ENCODE assay signal across 25 cellular contexts in genomic region chr4:898869-899555, GRCh38. TPM values are rescaled to one million over a fixed set of nuclear protein-coding genes. Genes with fewer than 3 reads are reported as not detected.
A peak's percentile ranks its signal among the peaks of the same experiment; 100 is the strongest.
DNase-seq lines count a peak whose midpoint lies in the region; ATAC-seq, FAIRE-seq and TF ChIP-seq lines count a peak whose summit lies in the region.
"Had no signal": no experiment of that assay in that cellular context is flagged by ENCODE, and none has a peak within 500 bp of the region (broad histone marks: within the 10 kb centered on the region; RNA-seq: fewer than 3 reads in every experiment).

No MANE protein-coding gene starts in this region.

- peak overlapping the region; percentile 52 for H3K27ac Mint-ChIP-seq in glutamatergic neuron (ENCODE audit: unreplicated experiment)
- H3K27ac Mint-ChIP-seq: activated CD4-positive, alpha-beta T cell treated with anti-CD3 and anti-CD28 coated beads for 36 hours; activated CD8-positive, alpha-beta T cell treated with anti-CD3 and anti-CD28 coated beads, Interleukin-2, amount 10 ng/mL, durations not matched to agents 7 days and 5 days; activated naive CD8-positive, alpha-beta T cell treated with anti-CD3 and anti-CD28 coated beads, Interleukin-2, amount 50 U/mL, for 24 hours had no signal

- H3K79me1 ChIP-seq in neuronal stem cell (ENCODE audit: low read depth, low read length), result peaks cover 11% of the 10 kb centered on the region

- TF ChIP-seq RAD21 in GM12878 (IDR thresholded peaks at IDR 0.05; ENCODE audit: insufficient read depth, low read depth, low read length), result no peak

- no peak overlapping the region for H2AFZ ChIP-seq in GM12878 (ENCODE audit: control insufficient read depth, low read depth, low read length)
- no peak overlapping the region for H2AFZ ChIP-seq in neuronal stem cell (ENCODE audit: low read length)

- no TSS peak for BruUV-seq in GM12878 (replicated peaks; lab: Mats Ljungman, UMichigan)

- H3K27ac ChIP-seq in GM12878 (ENCODE audit: control insufficient read depth, insufficient read depth) (no peak overlapping the region), neuronal stem cell (replicated peaks; ENCODE audit: low read length) (no peak overlapping the region)
- H3K27ac ChIP-seq: C4-2B, left lung, sigmoid colon, upper lobe of left lung had no signal

- TF ChIP-seq POLR2A in GM12878 (IDR thresholded peaks at IDR 0.05; ENCODE audit: low read depth, low read length), result peak; percentile 33; the same call in 1 of the 2 replicates

- H2BK12ac ChIP-seq in neuronal stem cell (ENCODE audit: low read length), result no peak overlapping the region

- no peak overlapping the region for H2BK5ac ChIP-seq in neuronal stem cell (ENCODE audit: low read length)

- CTCF ChIA-PET in GM12878 (lab: Yijun Ruan, JAX), result no interaction called here

- intact Hi-C loops in GM12878 (cut with micrococcal nuclease; ENCODE audit: unreplicated experiment), result loop anchor here (10.0 kb wide), 1 partner anchor 86 kb away; the partner anchor contains the start of gene IDUA

- peak overlapping the region; percentile 2 for H3K23ac ChIP-seq in neuronal stem cell (ENCODE audit: low read depth, low read length, poor library complexity)

- H2BK120ac ChIP-seq in neuronal stem cell (ENCODE audit: low read depth, low read length), result no peak overlapping the region

- H3K27me3 ChIP-seq in GM12878 (replicated peaks in 1 of 2; ENCODE audit: control insufficient read depth in 2 of 2, insufficient read depth in 2 of 2, low read length in 1 of 2), result no peaks in the 10 kb centered on the region
- no peaks in the 10 kb centered on the region for H3K27me3 ChIP-seq in neuronal stem cell (ENCODE audit: control insufficient read depth in 3 of 3, insufficient read depth in 3 of 3, low read depth in 1 of 3, low read length in 3 of 3)
- H3K27me3 ChIP-seq: left lung, sigmoid colon, upper lobe of left lung had no signal

- 97% methylated on average over 27 of the region's 27 CpGs for WGBS in GM12878 (ENCODE audit: insufficient coverage, insufficient replicate concordance, low lambda C conversion rate, missing lambda C conversion rate)
- WGBS in neuronal stem cell (ENCODE audit: extremely low coverage in 2 of 2, insufficient read length in 2 of 2, insufficient replicate concordance in 1 of 2), 2 donors, result no CpG with 5 or more reads among the region's 27 CpGs

- H3K4me2 ChIP-seq in GM12878 (ENCODE audit: control insufficient read depth, insufficient read depth) (no peak overlapping the region), neuronal stem cell (ENCODE audit: insufficient read depth, low read length, poor library complexity, severe bottlenecking) (no peak overlapping the region)

- no peaks in the 10 kb centered on the region for H3K36me3 Mint-ChIP-seq in glutamatergic neuron (ENCODE audit: unreplicated experiment)

- FAIRE-seq in GM12878 (lab: Jason Lieb, UNC), result no peak
- FAIRE-seq: endothelial cell of umbilical vein, frontal cortex, G401.6, RCC 7860 had no signal

- H4K91ac ChIP-seq in neuronal stem cell (ENCODE audit: low read depth, low read length, poor library complexity), result no peak overlapping the region

- H3K14ac ChIP-seq in neuronal stem cell (ENCODE audit: low read length), result no peak overlapping the region

- in situ Hi-C loops in G401 (cut with HindIII; ENCODE audit: low sequenced_read_pairs) (loop anchor here (10.0 kb wide), 1 partner anchor 64 kb away; no protein-coding TSS in a partner anchor), GM12878 (cut with MboI) (no loop called here)

- no peaks in the 10 kb centered on the region for H3K79me2 ChIP-seq in GM12878 (ENCODE audit: control insufficient read depth, insufficient read depth, low read length)

- H3K36me3 ChIP-seq in GM12878 (ENCODE audit: control insufficient read depth in 2 of 2, insufficient read depth in 2 of 2, low read length in 1 of 2) (peaks cover 3 to 45% of the 10 kb centered on the region in 2 experiments; a peak in 3 of 4 replicates), neuronal stem cell (replicated peaks in 1 of 2; ENCODE audit: control insufficient read depth in 2 of 2, insufficient read depth in 2 of 2, low read length in 2 of 2) (peaks cover 13 to 51% of the 10 kb centered on the region in 2 donors)

- DNase-seq in G401 (ENCODE audit: low spot score) (peak; percentile 93), GM12878 (ENCODE audit: low read depth, low spot score) (no peak), glutamatergic neuron (no peak), neuronal stem cell (ENCODE audit: low spot score) (no peak), activated gamma-delta T cell treated with Interleukin-2 at 50 U/mL for 16 hours (no peak)
- DNase-seq in activated effector memory CD4-positive, alpha-beta T cell treated with anti-CD3 and anti-CD28 coated beads, Interleukin-2, amount 50 U/mL, for 16 hours, result no peak
- DNase-seq: activated CD4-positive, alpha-beta T cell treated with anti-CD3 and anti-CD28 coated beads for 36 hours; activated CD8-positive, alpha-beta T cell treated with anti-CD3 and anti-CD28 coated beads, Interleukin-2, amount 10 ng/mL, durations not matched to agents 7 days and 5 days; activated naive CD8-positive, alpha-beta T cell treated with anti-CD3 and anti-CD28 coated beads, Interleukin-2, amount 50 U/mL, for 24 hours; Caco-2; immature natural killer cell; MV-4-11; NCI-H1436; NCI-H2081; NCI-H446; sigmoid colon; stimulated activated CD4-positive, alpha-beta T cell treated with anti-CD3 and anti-CD28 coated beads, Interleukin-4, amount 100 ng/mL, for 24 hours; upper lobe of left lung had no signal

- H2BK15ac ChIP-seq in neuronal stem cell (ENCODE audit: low read length), result no peak overlapping the region

- TF ChIP-seq EP300 in GM12878 (IDR thresholded peaks at IDR 0.05; ENCODE audit: borderline replicate concordance in 1 of 2, control insufficient read depth in 1 of 2, low read depth in 2 of 2, low read length in 2 of 2), result no peak

- ATAC-seq in GM12878 (no peak), HG03280 (IDR thresholded peaks at IDR 0.05; ENCODE audit: unreplicated experiment) (no peak)
- ATAC-seq: activated CD4-positive, alpha-beta T cell treated with anti-CD3 and anti-CD28 coated beads for 36 hours; activated CD8-positive, alpha-beta T cell treated with anti-CD3 and anti-CD28 coated beads, Interleukin-2, amount 10 ng/mL, durations not matched to agents 7 days and 5 days; activated naive CD8-positive, alpha-beta T cell treated with anti-CD3 and anti-CD28 coated beads, Interleukin-2, amount 50 U/mL, for 24 hours; left lung had no signal

- RAD21 ChIA-PET in GM12878 (lab: Charles Lee; ENCODE audit: unreplicated experiment), result interaction anchor here (0.6 kb wide), 1 partner anchor 23 kb away, joined by 5 read pairs; no protein-coding TSS in a partner anchor

- no peak overlapping the region for H3K4ac ChIP-seq in neuronal stem cell (ENCODE audit: low read length)

- no peaks in the 10 kb centered on the region for H4K20me1 ChIP-seq in GM12878 (ENCODE audit: control insufficient read depth, insufficient read depth)

- H4K8ac ChIP-seq in neuronal stem cell (ENCODE audit: low read depth, low read length), result no peak overlapping the region

- peaks cover 4% of the 10 kb centered on the region for H3K9me3 Mint-ChIP-seq in glutamatergic neuron (ENCODE audit: unreplicated experiment)
- H3K9me3 Mint-ChIP-seq: activated naive CD8-positive, alpha-beta T cell treated with anti-CD3 and anti-CD28 coated beads, Interleukin-2, amount 50 U/mL, for 24 hours; immature natural killer cell had no signal

- H3K4me3 ChIP-seq in GM12878, result no peak overlapping the region
- H3K4me3 ChIP-seq in neuronal stem cell (ENCODE audit: low read length in 2 of 2), result no peak overlapping the region
- H3K4me3 ChIP-seq: left lung, sigmoid colon, upper lobe of left lung had no signal

- peak overlapping the region; percentile 26 for H3K4me3 Mint-ChIP-seq in glutamatergic neuron (ENCODE audit: unreplicated experiment)
- H3K4me3 Mint-ChIP-seq: activated CD4-positive, alpha-beta T cell treated with anti-CD3 and anti-CD28 coated beads for 36 hours; activated CD8-positive, alpha-beta T cell treated with anti-CD3 and anti-CD28 coated beads, Interleukin-2, amount 10 ng/mL, durations not matched to agents 7 days and 5 days; activated naive CD8-positive, alpha-beta T cell treated with anti-CD3 and anti-CD28 coated beads, Interleukin-2, amount 50 U/mL, for 24 hours; immature natural killer cell had no signal

- H3K27me3 Mint-ChIP-seq in glutamatergic neuron (ENCODE audit: unreplicated experiment), result no peaks in the 10 kb centered on the region
- H3K27me3 Mint-ChIP-seq: activated CD4-positive, alpha-beta T cell treated with anti-CD3 and anti-CD28 coated beads for 36 hours; activated naive CD8-positive, alpha-beta T cell treated with anti-CD3 and anti-CD28 coated beads, Interleukin-2, amount 50 U/mL, for 24 hours had no signal

- POLR2A ChIA-PET in GM12878 (lab: Charles Lee), result no interaction called here

- SMC1A ChIA-PET in GM12878 (lab: Charles Lee; ENCODE audit: uncharacterized antibody, unreplicated experiment), result no interaction called here

- H3K9ac ChIP-seq in GM12878 (ENCODE audit: control insufficient read depth, insufficient read depth, low read length), result no peak overlapping the region
- H3K9ac ChIP-seq in neuronal stem cell (ENCODE audit: low read depth, low read length, poor library complexity), result no peak overlapping the region

- no peak overlapping the region for H2AK5ac ChIP-seq in neuronal stem cell (ENCODE audit: low read depth, low read length)

- no peak for TF ChIP-seq CTCF in GM12878 (IDR thresholded peaks at IDR 0.05 in 2 of 3, conservative IDR thresholded peaks at IDR 0.05 in 1 of 3; ENCODE audit: control insufficient read depth in 2 of 3, extremely low read depth in 1 of 3, insufficient read depth in 1 of 3, low read depth in 3 of 3, low read length in 3 of 3)
- no peak for TF ChIP-seq CTCF in glutamatergic neuron (IDR thresholded peaks at IDR 0.05; ENCODE audit: partially characterized antibody, unreplicated experiment)

- H3K9me3 ChIP-seq in GM12878 (replicated peaks; ENCODE audit: control insufficient read depth, insufficient read depth, low read length) (no peaks in the 10 kb centered on the region), neuronal stem cell (replicated peaks in 1 of 2; ENCODE audit: control insufficient read depth in 2 of 2, insufficient read depth in 1 of 2, low read depth in 1 of 2, low read length in 2 of 2) (peaks cover 0 to 1% of the 10 kb centered on the region in 2 donors)
- H3K9me3 ChIP-seq: Caco-2, left lung, sigmoid colon, upper lobe of left lung had no signal

- peaks cover 5% of the 10 kb centered on the region for H3K4me1 Mint-ChIP-seq in glutamatergic neuron (ENCODE audit: low read depth, unreplicated experiment)
- H3K4me1 Mint-ChIP-seq: activated CD4-positive, alpha-beta T cell treated with anti-CD3 and anti-CD28 coated beads for 36 hours; activated naive CD8-positive, alpha-beta T cell treated with anti-CD3 and anti-CD28 coated beads, Interleukin-2, amount 50 U/mL, for 24 hours had no signal

- H3K4me1 ChIP-seq in GM12878 (ENCODE audit: control insufficient read depth, insufficient read depth, low read length), result no peaks in the 10 kb centered on the region
- no peaks in the 10 kb centered on the region for H3K4me1 ChIP-seq in neuronal stem cell (ENCODE audit: control insufficient read depth in 2 of 2, insufficient read depth in 1 of 2, low read depth in 1 of 2, low read length in 2 of 2)
- H3K4me1 ChIP-seq: Caco-2, left lung, sigmoid colon had no signal

- no peak overlapping the region for H3K18ac ChIP-seq in neuronal stem cell (ENCODE audit: low read length)

RNA-seq across cellular contexts. Expression of gene GAK, which starts 33.1 kb away (rescaled TPM):
- 91.4 and 91.5 TPM in 2 replicates for total RNA-seq in G401 (2014; rRNA removed; shearing (Covaris generic))
- 353 and 398 TPM in 2 replicates for total RNA-seq in GM12878 (2013; cell fraction: nucleolus; rRNA removed)
- total RNA-seq in GM12878 (2014; rRNA removed), result 84.3 and 96.9 TPM in 2 replicates
- total RNA-seq in GM12878 (2014; rRNA removed; fragmentation: Illumina TruSeq; extraction: Trizol), result 18.4 and 22.5 TPM in 2 replicates
- 114 and 127 TPM in 2 replicates for total RNA-seq in GM12878 (2021)
- polyA plus RNA-seq in GM12878 (2011; ENCODE audit: low read depth), result 15.7 TPM
- 20.8 and 36.6 TPM in 2 replicates for polyA plus RNA-seq in GM12878 (2011; rRNA removed)
- 34.7 and 47.1 TPM in 2 replicates for polyA plus RNA-seq in GM12878 (2011; cell fraction: cytosol; rRNA removed)
- polyA plus RNA-seq in GM12878 (2011; cell fraction: nucleus; rRNA removed), result 193 and 259 TPM in 2 replicates
- 54.3 and 64.5 TPM in 2 replicates for polyA plus RNA-seq in GM12878 (2012)
- polyA plus RNA-seq in GM12878 (2014; fragmentation: Illumina TruSeq; extraction: Trizol), result 9.3 and 20.2 TPM in 2 replicates
- 1 to 10 TPM in 1 of 2 experiments, under 1 TPM in 1; 0.82 to 5.7 TPM for polyA plus RNA-seq in GM12878 (2014; fragmentation: Nextera tagmentation; extraction: Ambion mirVana)
- polyA plus RNA-seq in GM12878 (2014; rRNA removed), result 87.6 and 109 TPM in 2 replicates
- 10 to 100 TPM; 71.0 to 73.6 TPM for polyA plus RNA-seq in GM12878 (2016; fragmentation: Nextera tagmentation; extraction: Ambion mirVana)
- polyA minus RNA-seq in GM12878 (2011; rRNA and poly(A)+ RNA removed), result 83.6 and 214 TPM in 2 replicates
- polyA minus RNA-seq in GM12878 (2011; cell fraction: cytosol; rRNA and poly(A)+ RNA removed), result 29.3 and 36.4 TPM in 2 replicates
- 79.4 and 142 TPM in 2 replicates for polyA minus RNA-seq in GM12878 (2011; cell fraction: nucleus; rRNA and poly(A)+ RNA removed)
- 123 TPM for total RNA-seq in glutamatergic neuron (ENCODE audit: unreplicated experiment)
- polyA plus RNA-seq in neuronal stem cell (2013, experiment 1 of 2), result 35.3 TPM
- 34.3 TPM for polyA plus RNA-seq in neuronal stem cell (2013, experiment 2 of 2)

RNA-seq across cellular contexts. Expression of gene TMEM175, which starts 33.2 kb away (rescaled TPM):
- 7.0 and 21.4 TPM in 2 replicates for total RNA-seq in G401 (2014; rRNA removed; shearing (Covaris generic))
- 41.5 and 43.7 TPM in 2 replicates for total RNA-seq in GM12878 (2013; cell fraction: nucleolus; rRNA removed)
- total RNA-seq in GM12878 (2014; rRNA removed) (26.1 and 31.8 TPM in 2 replicates), GM12878 (2014; rRNA removed; fragmentation: Illumina TruSeq; extraction: Trizol) (11.1 and 12.4 TPM in 2 replicates), GM12878 (2021) (21.8 and 26.0 TPM in 2 replicates), glutamatergic neuron (ENCODE audit: unreplicated experiment) (62.7 TPM)
- 29.5 TPM for polyA plus RNA-seq in GM12878 (2011; ENCODE audit: low read depth)
- polyA plus RNA-seq in GM12878 (2011; rRNA removed) (9.5 and 19.2 TPM in 2 replicates), GM12878 (2014; fragmentation: Illumina TruSeq; extraction: Trizol) (3.8 and 10.0 TPM in 2 replicates), GM12878 (2014; fragmentation: Nextera tagmentation; extraction: Ambion mirVana) (under 1 TPM; 0.11 to 0.22 TPM), GM12878 (2014; rRNA removed) (39.5 and 53.5 TPM in 2 replicates), GM12878 (2016; fragmentation: Nextera tagmentation; extraction: Ambion mirVana) (10 to 100 TPM; 25.4 to 31.5 TPM)
- polyA plus RNA-seq in GM12878 (2011; cell fraction: cytosol; rRNA removed), result 36.8 and 40.3 TPM in 2 replicates
- polyA plus RNA-seq in GM12878 (2011; cell fraction: nucleus; rRNA removed), result 218 and 219 TPM in 2 replicates
- 23.1 and 26.7 TPM in 2 replicates for polyA plus RNA-seq in GM12878 (2012)
- polyA minus RNA-seq in GM12878 (2011; rRNA and poly(A)+ RNA removed), result 12.2 and 16.1 TPM in 2 replicates
- 6.5 and 9.0 TPM in 2 replicates for polyA minus RNA-seq in GM12878 (2011; cell fraction: cytosol; rRNA and poly(A)+ RNA removed)
- 21.6 and 32.9 TPM in 2 replicates for polyA minus RNA-seq in GM12878 (2011; cell fraction: nucleus; rRNA and poly(A)+ RNA removed)
- polyA plus RNA-seq in neuronal stem cell (2013, experiment 1 of 2), result 8.0 TPM
- polyA plus RNA-seq in neuronal stem cell (2013, experiment 2 of 2), result 7.7 TPM
